ENCODE assay signal across 8 cellular contexts in the genomic region with DNA sequence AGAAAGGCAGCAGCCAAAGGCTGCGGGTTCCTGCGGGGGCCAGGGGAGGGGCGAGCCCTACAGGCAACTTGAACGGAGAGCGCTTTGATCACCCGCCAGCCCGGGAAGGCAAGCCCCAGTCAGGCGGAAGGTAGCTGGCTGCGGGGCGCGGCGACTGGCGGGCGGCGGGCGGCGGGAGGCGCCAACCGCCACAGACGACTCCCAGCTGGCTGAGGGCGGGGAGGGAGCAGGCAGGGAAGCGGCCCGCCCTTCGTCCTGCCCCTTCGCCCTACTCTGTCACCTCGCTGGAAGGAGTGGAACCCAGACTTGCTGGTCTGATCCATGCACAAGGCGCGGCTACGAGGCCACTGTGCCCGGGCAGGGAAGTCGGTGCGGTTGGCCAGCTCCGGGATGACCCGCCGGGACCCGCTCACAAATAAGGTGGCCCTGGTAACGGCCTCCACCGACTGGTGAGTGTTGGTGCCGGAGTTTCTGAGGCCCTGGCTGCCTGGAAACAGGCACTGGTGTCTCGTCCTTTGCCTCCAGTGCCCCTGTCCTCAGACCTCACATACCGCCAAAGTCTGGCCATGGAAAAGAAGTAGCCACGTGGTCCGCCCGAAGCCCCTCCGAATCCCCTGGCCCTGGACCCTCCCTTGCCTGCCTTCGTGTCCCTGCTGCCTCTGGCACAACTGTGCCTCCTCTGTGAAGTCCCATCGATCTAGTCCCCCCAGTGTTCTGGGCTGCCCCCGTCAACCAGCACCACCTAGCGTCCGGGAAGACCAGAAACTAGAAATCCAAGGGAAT. TPM values are rescaled to one million over a fixed set of nuclear protein-coding genes. Genes with fewer than 3 reads are reported as not detected.
DNase-seq lines count a peak whose midpoint lies in the region; ATAC-seq and TF ChIP-seq lines count a peak whose summit lies in the region.
"Not testable (repeated sequence)": the region's sequence is repeated elsewhere in the genome, so short reads cannot be mapped to it uniquely, and the experiment has no call there.

No MANE protein-coding gene starts in this region.

- DNase-seq in EL (peak; percentile 72), HCEC 1CT (peak; percentile 68), MV-4-11 (lab: John Stamatoyannopoulos, UW) (peak; percentile 52), SHP77 (lab: John Stamatoyannopoulos, UW) (peak; percentile 90 to 91), fibroblast of villous mesenchyme (ENCODE audit: low read depth) (peak; percentile 62), natural killer cell (peak; percentile 49)
- DNase-seq in activated gamma-delta T cell treated with anti-CD3 and anti-CD28 coated beads, Interleukin-2, amount 50 U/mL, for 16 hours (ENCODE audit: low read depth) = peak; percentile 48
- peak; percentile 79 for DNase-seq in stimulated activated naive CD8-positive, alpha-beta T cell treated with anti-CD3 and anti-CD28 coated beads, Interleukin-15, Interleukin-2, amounts not matched to agents 100 U/mL and 50 U/mL, for 24 hours

- H3K4me3 ChIP-seq in fibroblast of villous mesenchyme (ENCODE audit: low read depth, low read length) = peak overlapping the region; percentile 62

- H3K36me3 Mint-ChIP-seq in natural killer cell = not testable (repeated sequence)

- H3K27ac Mint-ChIP-seq in natural killer cell = peak overlapping the region; percentile 69 to 95

- H3K9me3 Mint-ChIP-seq in natural killer cell = not testable (repeated sequence)

- intact Hi-C loops in natural killer cell (cut with micrococcal nuclease) = loop anchor here (1.0 kb wide), 1 partner anchor 22 kb away; no protein-coding TSS in a partner anchor

- TF ChIP-seq CTCF in fibroblast of villous mesenchyme (IDR thresholded peaks at IDR 0.05; ENCODE audit: insufficient read depth, low read depth, low read length) (peak; percentile 77), natural killer cell (IDR thresholded peaks at IDR 0.05) (peak; percentile 59)

- H3K4me3 Mint-ChIP-seq in natural killer cell = peak overlapping the region; percentile 90

- peaks cover 9 to 19% of the 10 kb centered on the region in 2 donors for H3K4me1 Mint-ChIP-seq in natural killer cell

- ATAC-seq in natural killer cell = peak; percentile 82 to 90 (median 85)
- peak; percentile 90 for ATAC-seq in stimulated activated naive CD8-positive, alpha-beta T cell treated with anti-CD3 and anti-CD28 coated beads, Interleukin-15, Interleukin-2, amounts not matched to agents 100 U/mL and 50 U/mL, for 24 hours

- H3K27me3 Mint-ChIP-seq in natural killer cell (ENCODE audit: low read depth in 2 of 2) = not testable (repeated sequence)

RNA-seq across cellular contexts. Expression of gene CARMIL3, which starts 15.4 kb away (rescaled TPM):
- not detected in 2 replicates for total RNA-seq in fibroblast of villous mesenchyme
- 10 to 100 TPM; 17.8 to 28.6 (median 18.6) TPM for total RNA-seq in natural killer cell

RNA-seq across cellular contexts. Expression of gene CPNE6, which starts 35.0 kb away (rescaled TPM):
- total RNA-seq in fibroblast of villous mesenchyme (not detected in 2 replicates), natural killer cell (not detected)

RNA-seq across cellular contexts. Expression of gene DHRS4L2, which starts 47.6 kb away (rescaled TPM):
- total RNA-seq in fibroblast of villous mesenchyme (11.7 and 13.2 TPM in 2 replicates), natural killer cell (10 to 100 TPM in 1 of 3 donors, 1 to 10 TPM in 2; 8.6 to 12.4 (median 9.7) TPM)

RNA-seq across cellular contexts. Expression of gene PCK2, which starts 57.7 kb away (rescaled TPM):
- total RNA-seq in fibroblast of villous mesenchyme = 13.0 and 33.2 TPM in 2 replicates
- total RNA-seq in natural killer cell = 10 to 100 TPM in 2 of 3 donors, 1 to 10 TPM in 1; 9.8 to 13.8 (median 12.3) TPM

Comparison
In these comparisons a context has a peak if more than half of its experiments do, and no peak if none do; other contexts are left out.
1. Peak in every context shown above with its lines: DNase-seq, ATAC-seq and H3K4me3 ChIP-seq.
2. RNA of gene CARMIL3, which starts 15.4 kb away (total RNA-seq): 17.8 to 28.6 TPM in natural killer cell; not detected in fibroblast of villous mesenchyme; every median in the first group is over 10 times any median in the second.